ENCODE assay signal across 25 cellular contexts in genomic region chr10:129548534-129549130, GRCh38.
"Had no signal": no experiment of that assay in that cellular context is flagged by ENCODE, and none has a peak within 500 bp of the region (broad histone marks: within the 10 kb centered on the region; RNA-seq: fewer than 3 reads in every experiment).

No MANE protein-coding gene starts in this region.

- H3K36me3 Mint-ChIP-seq: natural killer cell had no signal

- H3K27ac ChIP-seq: colonic mucosa, foreskin keratinocyte, pancreas, spleen, testis, tibial nerve, upper lobe of right lung had no signal

- H3K4me1 Mint-ChIP-seq: stimulated activated naive CD8-positive, alpha-beta T cell treated with anti-CD3 and anti-CD28 coated beads, Interleukin-15, amount 100 ng/mL, for 72 hours had no signal

- H3K36me3 ChIP-seq: colonic mucosa, pancreas, upper lobe of right lung had no signal

- H3K4me1 ChIP-seq: colonic mucosa, foreskin keratinocyte, pancreas, testis, upper lobe of right lung had no signal

- H3K4me3 Mint-ChIP-seq: endodermal cell; immature natural killer cell; natural killer cell; neural crest cell; stimulated activated naive B cell treated with anti-CD40 and anti-IgM and Interleukin-4, amounts not matched to agents 10 μg/mL and 1 μg/mL and 100 μg/mL, for 72 hours; stimulated activated naive CD8-positive, alpha-beta T cell treated with anti-CD3 and anti-CD28 coated beads, Interleukin-15, amount 100 ng/mL, for 72 hours had no signal

- H3K27me3 Mint-ChIP-seq: stimulated activated naive B cell treated with anti-CD40 and anti-IgM and Interleukin-4, amounts not matched to agents 10 μg/mL and 1 μg/mL and 100 μg/mL, for 72 hours; stimulated activated naive CD8-positive, alpha-beta T cell treated with anti-CD3 and anti-CD28 coated beads, Interleukin-15, amount 100 ng/mL, for 72 hours had no signal

- H3K9me3 ChIP-seq: colonic mucosa, mucosa of descending colon, pancreas, spleen, testis, tibial nerve, upper lobe of right lung had no signal

- H3K9me3 Mint-ChIP-seq: endodermal cell; immature natural killer cell; natural killer cell; neural crest cell; stimulated activated naive B cell treated with anti-CD40 and anti-IgM and Interleukin-4, amounts not matched to agents 10 μg/mL and 1 μg/mL and 100 μg/mL, for 72 hours had no signal

- H3K27ac Mint-ChIP-seq: endodermal cell; immature natural killer cell; natural killer cell; progenitor cell of endocrine pancreas; stimulated activated naive B cell treated with anti-CD40 and anti-IgM and Interleukin-4, amounts not matched to agents 10 μg/mL and 1 μg/mL and 100 μg/mL, for 72 hours; stimulated activated naive CD8-positive, alpha-beta T cell treated with anti-CD3 and anti-CD28 coated beads, Interleukin-15, amount 100 ng/mL, for 72 hours had no signal

- DNase-seq: cerebellar nuclear complex; colonic mucosa; dermis blood vessel endothelial cell; endodermal cell; erythroblast; foreskin keratinocyte; immature natural killer cell; left cardiac atrium; left ventricle myocardium superior; mucosa of descending colon; natural killer cell; pancreas; spleen; stimulated activated CD4-positive, alpha-beta T cell treated with anti-CD3 and anti-CD28 coated beads, Interleukin-15, amount 100 ng/mL, for 24 hours; stimulated activated CD4-positive, alpha-beta T cell treated with anti-CD3 and anti-CD28 coated beads, Interleukin-1b, Interleukin-23, amount 100 ng/mL, for 48 hours; stimulated activated CD4-positive, alpha-beta T cell treated with anti-CD3 and anti-CD28 coated beads, Interleukin-4, amount 100 ng/mL, for 24 hours; stimulated activated naive B cell treated with anti-CD40 and anti-IgM and Interleukin-4, amounts not matched to agents 10 μg/mL and 1 μg/mL and 100 μg/mL, for 72 hours; stimulated activated naive CD8-positive, alpha-beta T cell treated with anti-CD3 and anti-CD28 coated beads, Interleukin-15, amount 100 ng/mL, for 72 hours; testis; upper lobe of right lung had no signal

- H3K27me3 ChIP-seq: colonic mucosa, foreskin keratinocyte, pancreas, spleen, testis, tibial nerve, upper lobe of right lung had no signal

- H3K4me3 ChIP-seq: colonic mucosa, lung, mucosa of descending colon, pancreas, spleen, testis, tibial nerve, upper lobe of right lung had no signal

- ATAC-seq: foreskin keratinocyte; left cardiac atrium; left ventricle myocardium superior; mucosa of descending colon; natural killer cell; pancreas; right cardiac atrium; stimulated activated naive B cell treated with anti-CD40 and anti-IgM and Interleukin-4, amounts not matched to agents 10 μg/mL and 1 μg/mL and 100 μg/mL, for 72 hours; stimulated activated naive CD8-positive, alpha-beta T cell treated with anti-CD3 and anti-CD28 coated beads, Interleukin-15, amount 100 ng/mL, for 72 hours; upper lobe of right lung had no signal
